In the genomic region with DNA sequence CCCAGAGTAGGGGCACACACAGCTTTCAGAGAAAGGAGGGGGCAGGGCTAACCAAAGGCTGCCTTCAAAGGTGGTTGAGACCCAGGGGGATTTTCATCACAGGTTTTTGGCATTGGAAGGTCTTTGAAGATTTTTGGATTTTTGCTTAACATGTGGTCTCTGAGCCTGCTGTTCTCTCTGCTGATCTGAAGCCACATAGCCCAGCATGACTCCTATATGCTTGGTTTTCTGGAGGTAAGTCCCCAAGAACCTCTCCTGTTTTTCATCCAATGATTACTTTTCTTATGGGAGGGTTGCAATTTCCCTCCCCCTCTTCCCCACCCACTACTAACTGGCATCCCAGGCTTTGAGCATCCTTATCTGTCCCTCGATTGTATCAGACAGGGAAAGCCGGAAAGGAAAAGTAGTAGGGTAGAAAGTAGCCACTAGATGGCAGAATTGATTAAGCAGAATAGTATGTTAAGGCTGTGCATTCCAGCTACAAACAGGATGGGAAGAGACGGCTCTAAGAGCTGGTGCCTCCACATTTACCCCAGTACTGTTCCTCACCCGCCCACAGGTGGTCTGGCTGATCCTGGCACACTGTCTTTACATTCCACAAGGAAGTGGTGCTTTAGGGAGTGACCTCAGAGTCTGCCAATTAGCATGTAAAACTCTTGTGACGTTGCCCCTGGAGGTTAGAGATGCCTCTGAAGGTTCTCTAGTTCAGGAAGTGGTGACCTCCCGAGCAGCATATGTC, we compare ENCODE assay signal across 8 cellular contexts.
DNase-seq lines count a peak whose midpoint lies in the region; ATAC-seq and TF ChIP-seq lines count a peak whose summit lies in the region.

No MANE protein-coding gene starts in this region.

- H3K9ac ChIP-seq in HCT116 (ENCODE audit: low read length): no peak overlapping the region

- no peak for TF ChIP-seq EP300 in tibial nerve (IDR thresholded peaks at IDR 0.05)

- H4K20me1 ChIP-seq in HCT116 (ENCODE audit: insufficient read depth): no peaks in the 10 kb centered on the region

- TF ChIP-seq CTCF in AG04449 (IDR thresholded peaks at IDR 0.05; ENCODE audit: insufficient read depth, low read length, missing control alignments) (peak; percentile 58), GM10248 (IDR thresholded peaks at IDR 0.05; ENCODE audit: control extremely low read depth, extremely low read depth, low read depth, missing control alignments) (peak; percentile 72), HCT116 (IDR thresholded peaks at IDR 0.05 in 2 of 3, conservative IDR thresholded peaks at IDR 0.05 in 1 of 3; ENCODE audit: borderline replicate concordance in 1 of 3, insufficient read depth in 1 of 3, low read depth in 2 of 3, low read length in 2 of 3) (peak; percentile 35 to 62 (median 54); a peak in 4 of 6 replicates), Peyer's patch (IDR thresholded peaks at IDR 0.05) (peak in 5 of 6 experiments; percentile 15 to 67 (median 64)), tibial nerve (IDR thresholded peaks at IDR 0.05) (peak; percentile 50 to 66 (median 59))

- TF ChIP-seq POLR2A in HCT116 (IDR thresholded peaks at IDR 0.05; ENCODE audit: borderline replicate concordance, extremely low read depth, insufficient read depth, insufficient read length) (no peak), Peyer's patch (IDR thresholded peaks at IDR 0.05) (no peak), tibial nerve (IDR thresholded peaks at IDR 0.05) (no peak)

- H3K9me3 ChIP-seq in HCT116 (ENCODE audit: control insufficient read depth in 1 of 2, insufficient read depth in 1 of 2, low read depth in 1 of 2, low read length in 2 of 2): no peaks in the 10 kb centered on the region
- H3K9me3 ChIP-seq in Peyer's patch: no peaks in the 10 kb centered on the region
- H3K9me3 ChIP-seq in tibial nerve: no peaks in the 10 kb centered on the region

- no TSS peak for BruUV-seq in HCT116 (replicated peaks; lab: Mats Ljungman, UMichigan)

- no peak overlapping the region for H2AFZ ChIP-seq in HCT116 (ENCODE audit: low read depth, low read length, poor library complexity, severe bottlenecking)

- TF ChIP-seq RAD21 in HCT116 (IDR thresholded peaks at IDR 0.05; ENCODE audit: low read depth): peak; percentile 63

- WGBS in tibial nerve, 2 donors: 5 to 8% methylated on average over 6 of the region's 6 CpGs

- no peak overlapping the region for H3K4me2 ChIP-seq in HCT116 (ENCODE audit: low read length)

- RAD21 ChIA-PET in HCT116 (lab: Charles Lee; ENCODE audit: low non-redundant PET in 1 of 2, low total read pairs in 2 of 2, uncharacterized antibody in 2 of 2, unreplicated experiment in 2 of 2): interaction anchor here (1.0 to 1.4 kb wide), 2 partner anchors 841 kb away, joined by 6 read pairs; no protein-coding TSS in a partner anchor

- ATAC-seq in HCT116: peak; percentile 92

- intact Hi-C loops in HCT116 (cut with micrococcal nuclease): loop anchor here (2.0 to 10.0 kb wide), 5 partner anchors 567 to 1405 kb away; no protein-coding TSS in a partner anchor

- POLR2A ChIA-PET in AG04449 (lab: Yijun Ruan, JAX) (no interaction called here), GM10248 (lab: Yijun Ruan, JAX) (no interaction called here), HCT116 (lab: Charles Lee) (no interaction called here)

- H3K36me3 ChIP-seq in HCT116 (ENCODE audit: control insufficient read depth in 1 of 2, insufficient read depth in 2 of 2, low read length in 2 of 2): no peaks in the 10 kb centered on the region
- no peaks in the 10 kb centered on the region for H3K36me3 ChIP-seq in Peyer's patch
- H3K36me3 ChIP-seq in tibial nerve: no peaks in the 10 kb centered on the region

- no peak overlapping the region for H3K4me3 ChIP-seq in AG04449 (ENCODE audit: low read depth, low read length)
- H3K4me3 ChIP-seq in HCT116 (replicated peaks in 1 of 2; ENCODE audit: low read depth in 1 of 2, low read length in 2 of 2): no peak overlapping the region
- H3K4me3 ChIP-seq in Peyer's patch: peak overlapping the region in 1 of 4 donors; percentile 18
- no peak overlapping the region for H3K4me3 ChIP-seq in tibial nerve

- H3K9me2 ChIP-seq in HCT116 (ENCODE audit: insufficient read depth): no peaks in the 10 kb centered on the region

- CTCF ChIA-PET in AG04449 (lab: Yijun Ruan, JAX) (interaction anchor here (0.6 to 8.4 kb wide), 13 partner anchors 8 to 849 kb away, joined by 3 to 106 read pairs (median 3); no protein-coding TSS in a partner anchor), GM10248 (lab: Yijun Ruan, JAX) (interaction anchor here (0.7 to 4.7 kb wide), 23 partner anchors 8 to 932 kb away, joined by 3 to 49 read pairs (median 4); no protein-coding TSS in a partner anchor), HCT116 (lab: Charles Lee) (interaction anchor here (0.8 to 1.6 kb wide), 8 partner anchors 9 to 1403 kb away, joined by 3 to 22 read pairs (median 3); no protein-coding TSS in a partner anchor)

- H3K4me1 ChIP-seq in HCT116 (ENCODE audit: control insufficient read depth in 1 of 2, insufficient read depth in 2 of 2, low read length in 2 of 2) (no peaks in the 10 kb centered on the region), Peyer's patch (no peaks in the 10 kb centered on the region), tibial nerve (peaks cover 0 to 6% (median 0%) of the 10 kb centered on the region in 4 donors)

- H3K27ac ChIP-seq in HCT116 (ENCODE audit: low read depth, low read length): no peak overlapping the region
- H3K27ac ChIP-seq in Peyer's patch: no peak overlapping the region
- no peak overlapping the region for H3K27ac ChIP-seq in tibial nerve

- H3K27me3 ChIP-seq in HCT116 (ENCODE audit: insufficient read depth, low read length) (no peaks in the 10 kb centered on the region), Peyer's patch (no peaks in the 10 kb centered on the region), tibial nerve (no peaks in the 10 kb centered on the region)

- DNase-seq in AG04449 (ENCODE audit: low read depth, low spot score): peak; percentile 14
- peak; percentile 37 for DNase-seq in GM10248 (ENCODE audit: extremely low spot score)
- DNase-seq in HCT116 (ENCODE audit: low read depth, low spot score): peak; percentile 33
- peak; percentile 70 to 80 for DNase-seq in Kasumi-1 (lab: John Stamatoyannopoulos, UW)
- no peak for DNase-seq in Peyer's patch
- DNase-seq in cerebellar cortex (ENCODE audit: low spot score): peak; percentile 75
- peak; percentile 80 for DNase-seq in left kidney (ENCODE audit: low read depth, low spot score)
- DNase-seq in tibial nerve (ENCODE audit: low spot score in 2 of 2): peak in 1 of 2 donors; percentile 27

- no peaks in the 10 kb centered on the region for H3K79me2 ChIP-seq in HCT116 (ENCODE audit: insufficient read depth, low read length)

TF ChIP-seq in HCT116, 20 proteins besides CTCF, POLR2A, EP300 and RAD21:
- TF ChIP-seq, protein P1, sequence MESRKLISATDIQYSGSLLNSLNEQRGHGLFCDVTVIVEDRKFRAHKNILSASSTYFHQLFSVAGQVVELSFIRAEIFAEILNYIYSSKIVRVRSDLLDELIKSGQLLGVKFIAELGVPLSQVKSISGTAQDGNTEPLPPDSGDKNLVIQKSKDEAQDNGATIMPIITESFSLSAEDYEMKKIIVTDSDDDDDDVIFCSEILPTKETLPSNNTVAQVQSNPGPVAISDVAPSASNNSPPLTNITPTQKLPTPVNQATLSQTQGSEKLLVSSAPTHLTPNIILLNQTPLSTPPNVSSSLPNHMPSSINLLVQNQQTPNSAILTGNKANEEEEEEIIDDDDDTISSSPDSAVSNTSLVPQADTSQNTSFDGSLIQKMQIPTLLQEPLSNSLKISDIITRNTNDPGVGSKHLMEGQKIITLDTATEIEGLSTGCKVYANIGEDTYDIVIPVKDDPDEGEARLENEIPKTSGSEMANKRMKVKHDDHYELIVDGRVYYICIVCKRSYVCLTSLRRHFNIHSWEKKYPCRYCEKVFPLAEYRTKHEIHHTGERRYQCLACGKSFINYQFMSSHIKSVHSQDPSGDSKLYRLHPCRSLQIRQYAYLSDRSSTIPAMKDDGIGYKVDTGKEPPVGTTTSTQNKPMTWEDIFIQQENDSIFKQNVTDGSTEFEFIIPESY (IDR thresholded peaks at IDR 0.05; ENCODE audit: extremely low read depth, insufficient replicate concordance, low read length): no peak
- TF ChIP-seq POLR2AphosphoS5 (IDR thresholded peaks at IDR 0.05; ENCODE audit: low read depth, low read length) (no peak), YY1 (IDR thresholded peaks at IDR 0.05; ENCODE audit: extremely low read depth, insufficient replicate concordance, low read depth, low read length) (no peak), EGR1 (IDR thresholded peaks at IDR 0.05; ENCODE audit: low read depth) (no peak), SIN3A (IDR thresholded peaks at IDR 0.05; ENCODE audit: low read depth) (no peak)
- TF ChIP-seq, protein P2, sequence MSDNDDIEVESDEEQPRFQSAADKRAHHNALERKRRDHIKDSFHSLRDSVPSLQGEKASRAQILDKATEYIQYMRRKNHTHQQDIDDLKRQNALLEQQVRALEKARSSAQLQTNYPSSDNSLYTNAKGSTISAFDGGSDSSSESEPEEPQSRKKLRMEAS (IDR thresholded peaks at IDR 0.05): no peak

Comparison
In these comparisons a context has a peak if more than half of its experiments do, and no peak if none do; other contexts are left out.
1. DNase-seq: peak in AG04449 (single experiment), GM10248 (single experiment), HCT116 (single experiment), Kasumi-1 (2 of 2), cerebellar cortex (single experiment) and left kidney (single experiment); none in Peyer's patch (0 of 3).
2. Peak in every context shown above with its lines, with median percentiles within 50 percentile points of each other: CTCF ChIP-seq.